20 cellular contexts compared by ENCODE assay signal in genomic region chr11:64173616-64174355, GRCh38. TPM values are rescaled to one million over a fixed set of nuclear protein-coding genes. Genes with fewer than 3 reads are reported as not detected.
DNase-seq lines count a peak whose midpoint lies in the region; ATAC-seq, FAIRE-seq and TF ChIP-seq lines count a peak whose summit lies in the region.
"Had no signal": no experiment of that assay in that cellular context is flagged by ENCODE, and none has a peak within 500 bp of the region (broad histone marks: within the 10 kb centered on the region; RNA-seq: fewer than 3 reads in every experiment).

No MANE protein-coding gene starts in this region.

- H3K9me3 ChIP-seq in HepG2 (ENCODE audit: low read length) (peaks cover 4% of the 10 kb centered on the region), right lobe of liver (no peaks in the 10 kb centered on the region), Panc1 (ENCODE audit: control insufficient read depth, insufficient read depth, low read depth, low read length) (no peaks in the 10 kb centered on the region), HAP-1 (no peaks in the 10 kb centered on the region)
- H3K9me3 ChIP-seq: pancreas had no signal

- TF ChIP-seq RAD21 in HepG2 (CRISPR knock-in tag; IDR thresholded peaks at IDR 0.05), result no peak

- 86% methylated on average over 4 of the region's 4 CpGs for WGBS in HepG2 (ENCODE audit: low lambda C conversion rate)
- WGBS in right lobe of liver (ENCODE audit: insufficient coverage, low coverage, low lambda C conversion rate, missing lambda C conversion rate), result 71% methylated on average over 4 of the region's 4 CpGs

- BruUV-seq in HepG2 (replicated peaks; lab: Mats Ljungman, UMichigan) (no TSS peak), Panc1 (replicated peaks; lab: Mats Ljungman, UMichigan) (no TSS peak)

- H3K27me3 Mint-ChIP-seq in stimulated activated naive CD8-positive, alpha-beta T cell treated with anti-CD3 and anti-CD28 coated beads, Interleukin-15, Interleukin-2, amounts not matched to agents 100 ng/mL and 50 ng/mL, for 24 hours, result no peaks in the 10 kb centered on the region
- H3K27me3 Mint-ChIP-seq: CD4-positive, CD25-positive, alpha-beta regulatory T cell; naive thymus-derived CD8-positive, alpha-beta T cell had no signal

- TF ChIP-seq EP300 in HepG2 (IDR thresholded peaks at IDR 0.05; ENCODE audit: low read depth in 2 of 2, low read length in 2 of 2), result no peak
- TF ChIP-seq EP300 in HepG2 (CRISPR knock-in tag; IDR thresholded peaks at IDR 0.05; ENCODE audit: borderline replicate concordance), result no peak

- TF ChIP-seq CTCF in HepG2 (CRISPR knock-in tag; IDR thresholded peaks at IDR 0.05), result no peak
- TF ChIP-seq CTCF in right lobe of liver (IDR thresholded peaks at IDR 0.05), result no peak
- TF ChIP-seq CTCF in Panc1 (IDR thresholded peaks at IDR 0.05), result no peak
- no peak for TF ChIP-seq CTCF in fibroblast of pulmonary artery (IDR thresholded peaks at IDR 0.05; ENCODE audit: low read length, missing control alignments)

- CTCF ChIA-PET in HepG2 (lab: Yijun Ruan, JAX; ENCODE audit: low intra/inter-chr PET ratio, low total read pairs) (no interaction called here), Panc1 (lab: Charles Lee) (no interaction called here)

- DNase-seq in HepG2 (ENCODE audit: low spot score) (no peak), right lobe of liver (no peak), Panc1 (ENCODE audit: low read depth, low spot score) (no peak), fibroblast of pulmonary artery (ENCODE audit: low read depth) (peak; percentile 29), NCI-H748 treated with DMSO at 0.1 percent for 48 hours (lab: John Stamatoyannopoulos, UW) (no peak), HAP-1 (ENCODE audit: low spot score in 2 of 2) (no peak)
- DNase-seq: activated CD4-positive, alpha-beta T cell treated with anti-CD3 and anti-CD28 coated beads, Interleukin-2, amount 50 U/mL, for 48 hours; activated CD8-positive, alpha-beta memory T cell treated with anti-CD3 and anti-CD28 coated beads, Interleukin-2, amount 50 U/mL, for 48 hours; CD4-positive, CD25-positive, alpha-beta regulatory T cell; effector CD4-positive, alpha-beta T cell; left ventricle myocardium inferior; naive thymus-derived CD8-positive, alpha-beta T cell; NCI-H1417 treated with DMSO at 0.1 percent for 48 hours; pancreas had no signal

- no peaks in the 10 kb centered on the region for H4K20me1 ChIP-seq in HepG2 (ENCODE audit: insufficient read depth, low read length)

- intact Hi-C loops in HepG2 (cut with micrococcal nuclease; ENCODE audit: unreplicated experiment) (no loop called here), right lobe of liver (cut with DNase I) (no loop called here), Panc1 (cut with micrococcal nuclease; ENCODE audit: unreplicated experiment) (no loop called here)

- TF ChIP-seq POLR2A in HepG2 (IDR thresholded peaks at IDR 0.05; ENCODE audit: insufficient read depth in 1 of 2, low read depth in 2 of 2, low read length in 2 of 2) (no peak), right lobe of liver (IDR thresholded peaks at IDR 0.05) (no peak)

- peaks cover 5% of the 10 kb centered on the region for H3K9me3 Mint-ChIP-seq in stimulated activated naive CD8-positive, alpha-beta T cell treated with anti-CD3 and anti-CD28 coated beads, Interleukin-15, Interleukin-2, amounts not matched to agents 100 ng/mL and 50 ng/mL, for 24 hours

- H3K4me3 Mint-ChIP-seq in stimulated activated naive CD8-positive, alpha-beta T cell treated with anti-CD3 and anti-CD28 coated beads, Interleukin-15, Interleukin-2, amounts not matched to agents 100 ng/mL and 50 ng/mL, for 24 hours, result peak overlapping the region; percentile 10
- H3K4me3 Mint-ChIP-seq: mesothelial cell of epicardium; naive thymus-derived CD8-positive, alpha-beta T cell had no signal

- H3K27ac Mint-ChIP-seq in stimulated activated naive CD8-positive, alpha-beta T cell treated with anti-CD3 and anti-CD28 coated beads, Interleukin-15, Interleukin-2, amounts not matched to agents 100 ng/mL and 50 ng/mL, for 24 hours, result no peak overlapping the region
- H3K27ac Mint-ChIP-seq: CD4-positive, CD25-positive, alpha-beta regulatory T cell; mesothelial cell of epicardium had no signal

- POLR2A ChIA-PET in HepG2 (lab: Yijun Ruan, JAX) (interaction anchor here (2.2 kb wide), 1 partner anchor 11 kb away, joined by 8 read pairs; the partner anchor contains the start of gene STIP1), Panc1 (lab: Charles Lee) (no interaction called here)

- H3K9ac ChIP-seq in HepG2 (ENCODE audit: insufficient read depth, low read depth, low read length), result no peak overlapping the region

- H3K4me2 ChIP-seq in HepG2 (ENCODE audit: low read depth, low read length), result no peak overlapping the region

- peaks cover 9% of the 10 kb centered on the region for H3K36me3 Mint-ChIP-seq in stimulated activated naive CD8-positive, alpha-beta T cell treated with anti-CD3 and anti-CD28 coated beads, Interleukin-15, Interleukin-2, amounts not matched to agents 100 ng/mL and 50 ng/mL, for 24 hours (ENCODE audit: low read depth)

- no peak overlapping the region for H3K4me3 ChIP-seq in HepG2 (replicated peaks in 1 of 3; ENCODE audit: insufficient read depth in 1 of 3, low read depth in 2 of 3, low read length in 3 of 3)
- no peak overlapping the region for H3K4me3 ChIP-seq in right lobe of liver
- H3K4me3 ChIP-seq in Panc1 (ENCODE audit: low read depth in 2 of 2, low read length in 2 of 2), result no peak overlapping the region
- no peak overlapping the region for H3K4me3 ChIP-seq in fibroblast of pulmonary artery (replicated peaks; ENCODE audit: low read depth, low read length)
- H3K4me3 ChIP-seq in HAP-1, result no peak overlapping the region
- H3K4me3 ChIP-seq: left ventricle myocardium inferior, pancreas had no signal

- in situ Hi-C loops in HepG2 (cut with HindIII; ENCODE audit: extremely low pct_ligation_motif_present, low pct_unique_long_range_greater_than_20kb), result no loop called here
- in situ Hi-C loops in Panc1 (cut with HindIII; ENCODE audit: low pct_unique_long_range_greater_than_20kb, low sequenced_read_pairs), result no loop called here
- in situ Hi-C loops in HAP-1 (cut with MboI; ENCODE audit: low sequenced_read_pairs), result no loop called here

- peaks cover 13% of the 10 kb centered on the region for H3K4me1 ChIP-seq in HepG2 (ENCODE audit: insufficient read depth, low read length)
- H3K4me1 ChIP-seq in right lobe of liver, result no peaks in the 10 kb centered on the region
- H3K4me1 ChIP-seq in Panc1 (ENCODE audit: control insufficient read depth, insufficient read depth, low read length), result no peaks in the 10 kb centered on the region
- no peaks in the 10 kb centered on the region for H3K4me1 ChIP-seq in HAP-1
- H3K4me1 ChIP-seq: left ventricle myocardium inferior, pancreas had no signal

- H3K27me3 ChIP-seq in HepG2 (ENCODE audit: control insufficient read depth in 1 of 2, insufficient read depth in 2 of 2, low read length in 2 of 2) (no peaks in the 10 kb centered on the region), right lobe of liver (no peaks in the 10 kb centered on the region), Panc1 (ENCODE audit: control insufficient read depth, insufficient read depth, low read length) (no peaks in the 10 kb centered on the region), HAP-1 (ENCODE audit: low read depth) (no peaks in the 10 kb centered on the region)
- H3K27me3 ChIP-seq: pancreas had no signal

- H3K4me1 Mint-ChIP-seq in stimulated activated naive CD8-positive, alpha-beta T cell treated with anti-CD3 and anti-CD28 coated beads, Interleukin-15, Interleukin-2, amounts not matched to agents 100 ng/mL and 50 ng/mL, for 24 hours (ENCODE audit: low read depth), result peaks cover 12% of the 10 kb centered on the region
- H3K4me1 Mint-ChIP-seq: mesothelial cell of epicardium had no signal

- peak; percentile 51 for ATAC-seq in HepG2
- no peak for ATAC-seq in right lobe of liver
- ATAC-seq in Panc1, result peak; percentile 69
- ATAC-seq in GM18870 (IDR thresholded peaks at IDR 0.05; ENCODE audit: unreplicated experiment), result no peak
- ATAC-seq: naive thymus-derived CD8-positive, alpha-beta T cell; pancreas; sciatic nerve had no signal

- FAIRE-seq in HepG2 (lab: Jason Lieb, UNC), result no peak
- FAIRE-seq: pancreas, RCC 7860, urothelium cell line had no signal

- H3K36me3 ChIP-seq in HepG2 (replicated peaks in 1 of 2; ENCODE audit: control insufficient read depth in 1 of 2, insufficient read depth in 2 of 2, low read length in 2 of 2) (no peaks in the 10 kb centered on the region), right lobe of liver (no peaks in the 10 kb centered on the region), Panc1 (ENCODE audit: control insufficient read depth, insufficient read depth, low read length) (no peaks in the 10 kb centered on the region), HAP-1 (replicated peaks) (no peaks in the 10 kb centered on the region)
- H3K36me3 ChIP-seq: left ventricle myocardium inferior, pancreas had no signal

- no peaks in the 10 kb centered on the region for H3K79me2 ChIP-seq in HepG2 (ENCODE audit: insufficient read depth, low read length)

- no peak overlapping the region for H3K27ac ChIP-seq in HepG2 (ENCODE audit: extremely low read length, insufficient read depth, low read length)
- H3K27ac ChIP-seq in right lobe of liver, result no peak overlapping the region
- H3K27ac ChIP-seq in Panc1 (ENCODE audit: low read length), result no peak overlapping the region
- H3K27ac ChIP-seq: left ventricle myocardium inferior, pancreas had no signal

- no peak overlapping the region for H2AFZ ChIP-seq in HepG2 (ENCODE audit: low read length)

RNA-seq across cellular contexts. Expression of gene MACROD1, which starts 7.9 kb away (rescaled TPM):
- total RNA-seq in HepG2 (2016; rRNA removed; fragmentation: Illumina TruSeq; extraction: Trizol) (34.5 and 39.6 TPM in 2 replicates), right lobe of liver (100 to 1,000 TPM in 1 of 6 experiments, 10 to 100 TPM in 5; 12.3 to 219 (median 27.8) TPM), Panc1 (2021; ENCODE audit: unreplicated experiment) (16.8 TPM)
- 23.6 and 29.7 TPM in 2 replicates for total RNA-seq in HepG2 (2016; cell fraction: cytosol; rRNA removed; fragmentation: Illumina TruSeq; extraction: Trizol; ENCODE audit: low read depth)
- 43.8 and 49.2 TPM in 2 replicates for total RNA-seq in HepG2 (2016; cell fraction: insoluble cytoplasmic fraction; rRNA removed; fragmentation: Illumina TruSeq; extraction: Trizol)
- 16.2 and 21.8 TPM in 2 replicates for total RNA-seq in HepG2 (2016; cell fraction: membrane; rRNA removed; fragmentation: Illumina TruSeq; extraction: Trizol)
- total RNA-seq in HepG2 (2016; cell fraction: nucleus; rRNA removed; fragmentation: Illumina TruSeq; extraction: Trizol), result 22.4 and 29.3 TPM in 2 replicates
- polyA plus RNA-seq in HepG2 (2011; rRNA removed), result 23.1 and 33.3 TPM in 2 replicates
- polyA plus RNA-seq in HepG2 (2011; cell fraction: cytosol; rRNA removed), result 25.3 and 42.0 TPM in 2 replicates
- 93.7 and 126 TPM in 2 replicates for polyA plus RNA-seq in HepG2 (2011; cell fraction: nucleus; rRNA removed)
- polyA plus RNA-seq in HepG2 (2012), result 18.7 and 29.0 TPM in 2 replicates
- 25.1 and 25.8 TPM in 2 replicates for polyA plus RNA-seq in HepG2 (2016; cell fraction: cytosol; fragmentation: Illumina TruSeq; extraction: Trizol; ENCODE audit: low read depth)
- polyA plus RNA-seq in HepG2 (2016; cell fraction: insoluble cytoplasmic fraction; fragmentation: Illumina TruSeq; extraction: Trizol; ENCODE audit: low read depth), result 30.6 and 31.8 TPM in 2 replicates
- polyA plus RNA-seq in HepG2 (2016; cell fraction: membrane; fragmentation: Illumina TruSeq; extraction: Trizol; ENCODE audit: low read depth), result 19.9 and 25.0 TPM in 2 replicates
- 40.3 and 41.4 TPM in 2 replicates for polyA plus RNA-seq in HepG2 (2016; cell fraction: nucleus; fragmentation: Illumina TruSeq; extraction: Trizol; ENCODE audit: insufficient read depth, low read depth)
- 8.3 and 13.1 TPM in 2 replicates for polyA minus RNA-seq in HepG2 (2011; rRNA and poly(A)+ RNA removed; ENCODE audit: low replicate concordance)
- polyA minus RNA-seq in HepG2 (2011; cell fraction: cytosol; rRNA and poly(A)+ RNA removed), result 10.1 and 10.9 TPM in 2 replicates
- 17.8 and 21.0 TPM in 2 replicates for polyA minus RNA-seq in HepG2 (2011; cell fraction: nucleus; rRNA and poly(A)+ RNA removed)
- 40.6 TPM for polyA plus RNA-seq in Panc1 (2012; ENCODE audit: insufficient read length)

RNA-seq across cellular contexts. Expression of gene STIP1, which starts 12.2 kb away (rescaled TPM):
- 217 and 245 TPM in 2 replicates for total RNA-seq in HepG2 (2016; rRNA removed; fragmentation: Illumina TruSeq; extraction: Trizol)
- 46.5 and 48.4 TPM in 2 replicates for total RNA-seq in HepG2 (2016; cell fraction: cytosol; rRNA removed; fragmentation: Illumina TruSeq; extraction: Trizol; ENCODE audit: low read depth)
- total RNA-seq in HepG2 (2016; cell fraction: insoluble cytoplasmic fraction; rRNA removed; fragmentation: Illumina TruSeq; extraction: Trizol), result 218 and 244 TPM in 2 replicates
- total RNA-seq in HepG2 (2016; cell fraction: membrane; rRNA removed; fragmentation: Illumina TruSeq; extraction: Trizol), result 61.0 and 67.1 TPM in 2 replicates
- 112 and 121 TPM in 2 replicates for total RNA-seq in HepG2 (2016; cell fraction: nucleus; rRNA removed; fragmentation: Illumina TruSeq; extraction: Trizol)
- 81.1 and 83.3 TPM in 2 replicates for polyA plus RNA-seq in HepG2 (2011; rRNA removed)
- polyA plus RNA-seq in HepG2 (2011; cell fraction: cytosol; rRNA removed), result 91.1 and 93.1 TPM in 2 replicates
- 60.8 and 70.1 TPM in 2 replicates for polyA plus RNA-seq in HepG2 (2011; cell fraction: nucleus; rRNA removed)
- polyA plus RNA-seq in HepG2 (2012), result 137 and 145 TPM in 2 replicates
- 30.4 and 33.4 TPM in 2 replicates for polyA plus RNA-seq in HepG2 (2016; cell fraction: cytosol; fragmentation: Illumina TruSeq; extraction: Trizol; ENCODE audit: low read depth)
- polyA plus RNA-seq in HepG2 (2016; cell fraction: insoluble cytoplasmic fraction; fragmentation: Illumina TruSeq; extraction: Trizol; ENCODE audit: low read depth), result 276 and 284 TPM in 2 replicates
- 43.9 and 49.3 TPM in 2 replicates for polyA plus RNA-seq in HepG2 (2016; cell fraction: membrane; fragmentation: Illumina TruSeq; extraction: Trizol; ENCODE audit: low read depth)
- polyA plus RNA-seq in HepG2 (2016; cell fraction: nucleus; fragmentation: Illumina TruSeq; extraction: Trizol; ENCODE audit: insufficient read depth, low read depth), result 175 and 176 TPM in 2 replicates
- polyA minus RNA-seq in HepG2 (2011; rRNA and poly(A)+ RNA removed; ENCODE audit: low replicate concordance), result 195 and 711 TPM in 2 replicates
- polyA minus RNA-seq in HepG2 (2011; cell fraction: cytosol; rRNA and poly(A)+ RNA removed), result 90.4 and 98.8 TPM in 2 replicates
- 84.3 and 104 TPM in 2 replicates for polyA minus RNA-seq in HepG2 (2011; cell fraction: nucleus; rRNA and poly(A)+ RNA removed)
- total RNA-seq in right lobe of liver, result 100 to 1,000 TPM in 1 of 6 experiments, 10 to 100 TPM in 5; 27.6 to 110 (median 59.4) TPM
- 344 TPM for total RNA-seq in Panc1 (2021; ENCODE audit: unreplicated experiment)
- 434 TPM for polyA plus RNA-seq in Panc1 (2012; ENCODE audit: insufficient read length)

RNA-seq across cellular contexts. Expression of gene FERMT3, which starts 32.7 kb away (rescaled TPM):
- total RNA-seq in HepG2 (2016; rRNA removed; fragmentation: Illumina TruSeq; extraction: Trizol), result not detected in 2 replicates
- total RNA-seq in HepG2 (2016; cell fraction: cytosol; rRNA removed; fragmentation: Illumina TruSeq; extraction: Trizol; ENCODE audit: low read depth), result not detected in 2 replicates
- 0.30 TPM in 1 of 2 replicates, not detected in the other for total RNA-seq in HepG2 (2016; cell fraction: insoluble cytoplasmic fraction; rRNA removed; fragmentation: Illumina TruSeq; extraction: Trizol)
- 0.22 TPM in 1 of 2 replicates, not detected in the other for total RNA-seq in HepG2 (2016; cell fraction: membrane; rRNA removed; fragmentation: Illumina TruSeq; extraction: Trizol)
- not detected in 2 replicates for total RNA-seq in HepG2 (2016; cell fraction: nucleus; rRNA removed; fragmentation: Illumina TruSeq; extraction: Trizol)
- polyA plus RNA-seq in HepG2 (2011; rRNA removed), result 0.16 and 0.29 TPM in 2 replicates
- polyA plus RNA-seq in HepG2 (2011; cell fraction: cytosol; rRNA removed), result 0.11 and 0.15 TPM in 2 replicates
- polyA plus RNA-seq in HepG2 (2011; cell fraction: nucleus; rRNA removed), result 2.4 and 3.6 TPM in 2 replicates
- polyA plus RNA-seq in HepG2 (2012), result 0.40 and 0.93 TPM in 2 replicates
- polyA plus RNA-seq in HepG2 (2016; cell fraction: cytosol; fragmentation: Illumina TruSeq; extraction: Trizol; ENCODE audit: low read depth), result not detected in 2 replicates
- not detected in 2 replicates for polyA plus RNA-seq in HepG2 (2016; cell fraction: insoluble cytoplasmic fraction; fragmentation: Illumina TruSeq; extraction: Trizol; ENCODE audit: low read depth)
- 0.08 TPM in 1 of 2 replicates, not detected in the other for polyA plus RNA-seq in HepG2 (2016; cell fraction: membrane; fragmentation: Illumina TruSeq; extraction: Trizol; ENCODE audit: low read depth)
- 0.75 TPM in 1 of 2 replicates, not detected in the other for polyA plus RNA-seq in HepG2 (2016; cell fraction: nucleus; fragmentation: Illumina TruSeq; extraction: Trizol; ENCODE audit: insufficient read depth, low read depth)
- 0.76 and 0.91 TPM in 2 replicates for polyA minus RNA-seq in HepG2 (2011; rRNA and poly(A)+ RNA removed; ENCODE audit: low replicate concordance)
- polyA minus RNA-seq in HepG2 (2011; cell fraction: cytosol; rRNA and poly(A)+ RNA removed), result not detected in 2 replicates
- 0.12 and 1.3 TPM in 2 replicates for polyA minus RNA-seq in HepG2 (2011; cell fraction: nucleus; rRNA and poly(A)+ RNA removed)
- total RNA-seq in right lobe of liver, result 10 to 100 TPM in 1 of 6 experiments, 1 to 10 TPM in 5; 5.1 to 17.3 (median 8.1) TPM
- 2.9 TPM for total RNA-seq in Panc1 (2021; ENCODE audit: unreplicated experiment)
- 2.1 TPM for polyA plus RNA-seq in Panc1 (2012; ENCODE audit: insufficient read length)

RNA-seq across cellular contexts. Expression of gene TRPT1, which starts 52.2 kb away (rescaled TPM):
- total RNA-seq in HepG2 (2016; rRNA removed; fragmentation: Illumina TruSeq; extraction: Trizol), result 21.0 and 24.8 TPM in 2 replicates
- 51.8 and 67.6 TPM in 2 replicates for total RNA-seq in HepG2 (2016; cell fraction: cytosol; rRNA removed; fragmentation: Illumina TruSeq; extraction: Trizol; ENCODE audit: low read depth)
- 18.2 and 26.1 TPM in 2 replicates for total RNA-seq in HepG2 (2016; cell fraction: insoluble cytoplasmic fraction; rRNA removed; fragmentation: Illumina TruSeq; extraction: Trizol)
- total RNA-seq in HepG2 (2016; cell fraction: membrane; rRNA removed; fragmentation: Illumina TruSeq; extraction: Trizol), result 40.6 and 48.2 TPM in 2 replicates
- total RNA-seq in HepG2 (2016; cell fraction: nucleus; rRNA removed; fragmentation: Illumina TruSeq; extraction: Trizol), result 17.4 and 18.2 TPM in 2 replicates
- 40.7 and 45.1 TPM in 2 replicates for polyA plus RNA-seq in HepG2 (2011; rRNA removed)
- polyA plus RNA-seq in HepG2 (2011; cell fraction: cytosol; rRNA removed), result 33.6 and 56.7 TPM in 2 replicates
- polyA plus RNA-seq in HepG2 (2011; cell fraction: nucleus; rRNA removed), result 175 and 197 TPM in 2 replicates
- 24.3 TPM in 2 replicates for polyA plus RNA-seq in HepG2 (2012)
- 59.1 and 73.2 TPM in 2 replicates for polyA plus RNA-seq in HepG2 (2016; cell fraction: cytosol; fragmentation: Illumina TruSeq; extraction: Trizol; ENCODE audit: low read depth)
- polyA plus RNA-seq in HepG2 (2016; cell fraction: insoluble cytoplasmic fraction; fragmentation: Illumina TruSeq; extraction: Trizol; ENCODE audit: low read depth), result 18.0 and 24.7 TPM in 2 replicates
- 41.3 and 42.8 TPM in 2 replicates for polyA plus RNA-seq in HepG2 (2016; cell fraction: membrane; fragmentation: Illumina TruSeq; extraction: Trizol; ENCODE audit: low read depth)
- polyA plus RNA-seq in HepG2 (2016; cell fraction: nucleus; fragmentation: Illumina TruSeq; extraction: Trizol; ENCODE audit: insufficient read depth, low read depth), result 39.3 and 44.3 TPM in 2 replicates
- 34.0 and 59.0 TPM in 2 replicates for polyA minus RNA-seq in HepG2 (2011; rRNA and poly(A)+ RNA removed; ENCODE audit: low replicate concordance)
- 15.5 and 17.8 TPM in 2 replicates for polyA minus RNA-seq in HepG2 (2011; cell fraction: cytosol; rRNA and poly(A)+ RNA removed)
- polyA minus RNA-seq in HepG2 (2011; cell fraction: nucleus; rRNA and poly(A)+ RNA removed), result 14.8 and 16.0 TPM in 2 replicates
- 10 to 100 TPM; 13.5 to 29.6 (median 18.9) TPM for total RNA-seq in right lobe of liver
- 66.1 TPM for total RNA-seq in Panc1 (2021; ENCODE audit: unreplicated experiment)
- 91.3 TPM for polyA plus RNA-seq in Panc1 (2012; ENCODE audit: insufficient read length)

RNA-seq across cellular contexts. Expression of gene NUDT22, which starts 52.3 kb away (rescaled TPM):
- total RNA-seq in HepG2 (2016; rRNA removed; fragmentation: Illumina TruSeq; extraction: Trizol) (38.5 and 39.8 TPM in 2 replicates), right lobe of liver (10 to 100 TPM; 23.2 to 46.7 (median 32.1) TPM), Panc1 (2021; ENCODE audit: unreplicated experiment) (98.8 TPM)
- 48.7 and 58.7 TPM in 2 replicates for total RNA-seq in HepG2 (2016; cell fraction: cytosol; rRNA removed; fragmentation: Illumina TruSeq; extraction: Trizol; ENCODE audit: low read depth)
- 37.6 and 40.0 TPM in 2 replicates for total RNA-seq in HepG2 (2016; cell fraction: insoluble cytoplasmic fraction; rRNA removed; fragmentation: Illumina TruSeq; extraction: Trizol)
- 48.0 and 62.5 TPM in 2 replicates for total RNA-seq in HepG2 (2016; cell fraction: membrane; rRNA removed; fragmentation: Illumina TruSeq; extraction: Trizol)
- 18.9 and 27.6 TPM in 2 replicates for total RNA-seq in HepG2 (2016; cell fraction: nucleus; rRNA removed; fragmentation: Illumina TruSeq; extraction: Trizol)
- 33.5 and 38.6 TPM in 2 replicates for polyA plus RNA-seq in HepG2 (2011; rRNA removed)
- 23.8 and 46.2 TPM in 2 replicates for polyA plus RNA-seq in HepG2 (2011; cell fraction: cytosol; rRNA removed)
- 106 and 113 TPM in 2 replicates for polyA plus RNA-seq in HepG2 (2011; cell fraction: nucleus; rRNA removed)
- polyA plus RNA-seq in HepG2 (2012), result 14.6 and 20.4 TPM in 2 replicates
- 41.8 and 51.1 TPM in 2 replicates for polyA plus RNA-seq in HepG2 (2016; cell fraction: cytosol; fragmentation: Illumina TruSeq; extraction: Trizol; ENCODE audit: low read depth)
- polyA plus RNA-seq in HepG2 (2016; cell fraction: insoluble cytoplasmic fraction; fragmentation: Illumina TruSeq; extraction: Trizol; ENCODE audit: low read depth), result 30.6 and 31.0 TPM in 2 replicates
- polyA plus RNA-seq in HepG2 (2016; cell fraction: membrane; fragmentation: Illumina TruSeq; extraction: Trizol; ENCODE audit: low read depth), result 38.0 and 47.3 TPM in 2 replicates
- 38.7 and 47.5 TPM in 2 replicates for polyA plus RNA-seq in HepG2 (2016; cell fraction: nucleus; fragmentation: Illumina TruSeq; extraction: Trizol; ENCODE audit: insufficient read depth, low read depth)
- polyA minus RNA-seq in HepG2 (2011; rRNA and poly(A)+ RNA removed; ENCODE audit: low replicate concordance), result 36.4 and 41.0 TPM in 2 replicates
- polyA minus RNA-seq in HepG2 (2011; cell fraction: cytosol; rRNA and poly(A)+ RNA removed), result 15.6 and 16.6 TPM in 2 replicates
- 25.8 and 28.7 TPM in 2 replicates for polyA minus RNA-seq in HepG2 (2011; cell fraction: nucleus; rRNA and poly(A)+ RNA removed)
- 97.3 TPM for polyA plus RNA-seq in Panc1 (2012; ENCODE audit: insufficient read length)

Comparison
In these comparisons a context has a peak if more than half of its experiments do, and no peak if none do; other contexts are left out.
1. ATAC-seq: peak in HepG2 (single experiment) and Panc1 (single experiment); none in right lobe of liver (0 of 4) and GM18870 (single experiment).